In genomic region chr2:162182395-162182794, GRCh38 we compare ENCODE assay signal across 19 cellular contexts. TPM values are rescaled to one million over a fixed set of nuclear protein-coding genes. Genes with fewer than 3 reads are reported as not detected.
DNase-seq lines count a peak whose midpoint lies in the region; ATAC-seq and TF ChIP-seq lines count a peak whose summit lies in the region.
"Had no signal": no experiment of that assay in that cellular context is flagged by ENCODE, and none has a peak within 500 bp of the region (broad histone marks: within the 10 kb centered on the region; RNA-seq: fewer than 3 reads in every experiment).

No MANE protein-coding gene starts in this region.

- TF ChIP-seq CTCF in AG10803 (conservative IDR thresholded peaks at IDR 0.05; ENCODE audit: low read length) = no peak
- no peak for TF ChIP-seq CTCF in choroid plexus epithelial cell (conservative IDR thresholded peaks at IDR 0.05; ENCODE audit: low read depth, low read length)
- no peak for TF ChIP-seq CTCF in nephron (IDR thresholded peaks at IDR 0.05; ENCODE audit: unreplicated experiment in 3 of 3)
- no peak for TF ChIP-seq CTCF in thyroid gland (IDR thresholded peaks at IDR 0.05)

- H3K27ac ChIP-seq in thyroid gland = no peak overlapping the region

- H3K9me3 ChIP-seq in thyroid gland = no peaks in the 10 kb centered on the region
- H3K9me3 ChIP-seq: BE2C, HAP-1 had no signal

- no peak overlapping the region for H3K4me3 Mint-ChIP-seq in nephron
- H3K4me3 Mint-ChIP-seq: CD4-positive, CD25-positive, alpha-beta regulatory T cell; CD8-positive, alpha-beta memory T cell; IgD-negative memory B cell had no signal

- no peaks in the 10 kb centered on the region for H3K9me3 Mint-ChIP-seq in nephron

- no peaks in the 10 kb centered on the region for H3K27me3 Mint-ChIP-seq in nephron (ENCODE audit: low read depth)

- peak overlapping the region; percentile 52 to 65 (median 56) for H3K27ac Mint-ChIP-seq in nephron
- H3K27ac Mint-ChIP-seq: CD4-positive, CD25-positive, alpha-beta regulatory T cell; CD8-positive, alpha-beta memory T cell; IgD-negative memory B cell had no signal

- WGBS in thyroid gland, 2 donors = 49 to 53% methylated on average over 2 of the region's 2 CpGs

- TF ChIP-seq POLR2A in thyroid gland (IDR thresholded peaks at IDR 0.05) = no peak

- peaks cover 23% of the 10 kb centered on the region for H3K36me3 Mint-ChIP-seq in nephron (ENCODE audit: low read depth)
- H3K36me3 Mint-ChIP-seq: CD4-positive, CD25-positive, alpha-beta regulatory T cell; IgD-negative memory B cell had no signal

- H3K4me1 ChIP-seq in thyroid gland = no peaks in the 10 kb centered on the region
- H3K4me1 ChIP-seq: BE2C, HAP-1 had no signal

- no peaks in the 10 kb centered on the region for H3K27me3 ChIP-seq in thyroid gland
- H3K27me3 ChIP-seq: BE2C had no signal

- peaks cover 23% of the 10 kb centered on the region for H3K4me1 Mint-ChIP-seq in nephron
- H3K4me1 Mint-ChIP-seq: CD4-positive, CD25-positive, alpha-beta regulatory T cell; CD8-positive, alpha-beta memory T cell; IgD-negative memory B cell had no signal

- H3K36me3 ChIP-seq in thyroid gland = no peaks in the 10 kb centered on the region
- H3K36me3 ChIP-seq: BE2C, HAP-1 had no signal

- intact Hi-C loops in thyroid gland (cut with DNase I) = no loop called here

- DNase-seq in AG10803 (ENCODE audit: low read depth) (peak; percentile 13), choroid plexus epithelial cell (ENCODE audit: low read depth) (peak; percentile 18), stromal cell of bone marrow (ENCODE audit: low read depth) (peak; percentile 38), cerebellar nuclear complex (lab: John Stamatoyannopoulos, UW) (no peak), thyroid gland (no peak)
- DNase-seq: 8988T; BE2C; C1 segment of cervical spinal cord; CD4-positive, CD25-positive, alpha-beta regulatory T cell; CD8-positive, alpha-beta memory T cell; COR-L47; DMS79 treated with DMSO at 0.1 percent for 48 hours; GF-D8 had no signal

- no peak overlapping the region for H3K4me3 ChIP-seq in AG10803 (ENCODE audit: low read length)
- H3K4me3 ChIP-seq in choroid plexus epithelial cell (ENCODE audit: low read depth, low read length) = no peak overlapping the region
- H3K4me3 ChIP-seq in thyroid gland (replicated peaks in 1 of 3) = no peak overlapping the region
- H3K4me3 ChIP-seq: HAP-1 had no signal

- ATAC-seq in GM21619 (IDR thresholded peaks at IDR 0.05; ENCODE audit: unreplicated experiment) = no peak
- ATAC-seq: HepG2 had no signal

RNA-seq across cellular contexts. Expression of gene GCG, which starts 30.3 kb away (rescaled TPM):
- not detected for total RNA-seq in thyroid gland
- total RNA-seq: CD4-positive, CD25-positive, alpha-beta regulatory T cell; CD8-positive, alpha-beta memory T cell; H4; HepG2 had no signal

Comparison
In these comparisons a context has a peak if more than half of its experiments do, and no peak if none do; other contexts are left out.
1. DNase-seq: peak in AG10803 (single experiment), choroid plexus epithelial cell (single experiment) and stromal cell of bone marrow (single experiment); none in cerebellar nuclear complex (0 of 2) and thyroid gland (0 of 2).